8 cellular contexts compared by ENCODE assay signal in the genomic region with DNA sequence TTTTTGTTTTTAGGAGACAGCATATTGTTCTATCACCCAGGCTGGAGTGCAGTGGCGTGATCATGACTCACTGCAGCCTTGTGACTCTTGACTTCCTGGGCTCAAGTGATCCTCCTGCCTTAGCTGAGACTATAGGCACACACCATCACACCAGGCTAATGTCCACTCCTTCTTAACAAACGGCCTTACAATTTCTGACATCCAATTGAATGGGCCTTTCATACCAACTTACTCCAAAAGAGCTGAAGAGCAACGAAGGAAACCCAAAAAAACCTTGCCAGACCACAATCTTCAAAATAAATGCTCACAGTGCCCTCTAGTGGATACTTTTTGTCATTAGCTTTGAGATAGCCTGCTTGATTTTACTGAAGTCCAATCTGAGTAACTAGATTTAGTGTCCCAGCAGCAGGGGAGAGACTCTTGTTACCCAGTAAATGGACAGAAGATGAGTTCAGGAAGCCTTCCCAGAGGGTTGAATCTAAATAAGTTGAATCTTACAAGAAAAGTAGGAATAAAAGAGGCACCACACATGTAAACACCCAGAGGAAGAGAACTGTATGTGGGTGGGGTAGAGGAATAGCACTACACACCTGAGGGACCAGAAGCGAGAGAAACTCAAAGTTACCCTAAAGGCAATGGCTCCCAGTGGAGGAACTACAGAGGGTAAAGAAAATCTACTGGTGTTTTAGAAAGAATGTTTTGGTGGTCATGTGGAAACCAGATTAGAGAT. TPM values are rescaled to one million over a fixed set of nuclear protein-coding genes. Genes with fewer than 3 reads are reported as not detected.
DNase-seq lines count a peak whose midpoint lies in the region; ATAC-seq and TF ChIP-seq lines count a peak whose summit lies in the region.

No MANE protein-coding gene starts in this region.

- H3K9me3 ChIP-seq in BE2C (no peaks in the 10 kb centered on the region), lung (ENCODE audit: control insufficient read depth in 2 of 2, insufficient read depth in 1 of 2, low read length in 1 of 2) (no peaks in the 10 kb centered on the region), transverse colon (no peaks in the 10 kb centered on the region)

- DNase-seq in BE2C (no peak), NCI-H146 (lab: John Stamatoyannopoulos, UW) (peak; percentile 56), SW480 (ENCODE audit: low spot score) (peak; percentile 60), lung (ENCODE audit: low spot score) (peak; percentile 48), transverse colon (peak; percentile 20)

- H3K4me3 Mint-ChIP-seq in dendritic cell treated with granulocyte-macrophage colony-stimulating factor and Interleukin-4, amounts not matched to agents 40 ng/mL and 50 ng/mL, for 4 days = peak overlapping the region; percentile 10

- H3K4me1 ChIP-seq in BE2C (peaks cover 20% of the 10 kb centered on the region), lung (ENCODE audit: control insufficient read depth in 2 of 2, insufficient read depth in 2 of 2, low read length in 2 of 2) (peaks cover 0 to 20% of the 10 kb centered on the region in 2 donors), transverse colon (peaks cover 8 to 54% (median 14%) of the 10 kb centered on the region in 4 donors)

- ATAC-seq in GM18499 (IDR thresholded peaks at IDR 0.05; ENCODE audit: insufficient read depth, unreplicated experiment) (peak; percentile 58), HG02884 (IDR thresholded peaks at IDR 0.05; ENCODE audit: unreplicated experiment) (peak; percentile 71), lung (ENCODE audit: insufficient read depth, low FRiP score) (peak; percentile 89)

- H3K27ac Mint-ChIP-seq in dendritic cell treated with granulocyte-macrophage colony-stimulating factor and Interleukin-4, amounts not matched to agents 40 ng/mL and 50 ng/mL, for 4 days = peak overlapping the region; percentile 82

- no peaks in the 10 kb centered on the region for H3K9me3 Mint-ChIP-seq in dendritic cell treated with granulocyte-macrophage colony-stimulating factor and Interleukin-4, amounts not matched to agents 40 ng/mL and 50 ng/mL, for 4 days

- peak overlapping the region; percentile 50 to 84 for H3K27ac ChIP-seq in lung (ENCODE audit: low read depth in 1 of 2, low read length in 1 of 2)
- peak overlapping the region in 1 of 4 donors; percentile 2 for H3K27ac ChIP-seq in transverse colon

- TF ChIP-seq EP300 in transverse colon (IDR thresholded peaks at IDR 0.05; ENCODE audit: low read depth) = no peak

- intact Hi-C loops in dendritic cell treated with granulocyte-macrophage colony-stimulating factor and Interleukin-4, amounts not matched to agents 40 ng/mL and 50 ng/mL, for 4 days (cut with micrococcal nuclease) = loop anchor here (5.0 kb wide), 1 partner anchor 294 kb away; no protein-coding TSS in a partner anchor
- intact Hi-C loops in transverse colon (cut with DNase I; ENCODE audit: low total_unique reads) = no loop called here

- peak; percentile 77 for TF ChIP-seq CTCF in BE2C (IDR thresholded peaks at IDR 0.05; ENCODE audit: low read depth, low read length)
- peak; percentile 46 for TF ChIP-seq CTCF in lung (IDR thresholded peaks at IDR 0.05; ENCODE audit: control extremely low read depth, extremely low read depth)
- TF ChIP-seq CTCF in transverse colon (IDR thresholded peaks at IDR 0.05) = peak; percentile 63 to 75 (median 70)

- H3K36me3 ChIP-seq in BE2C = peaks cover 80% of the 10 kb centered on the region
- H3K36me3 ChIP-seq in lung (ENCODE audit: control insufficient read depth in 2 of 2, insufficient read depth in 2 of 2, low read length in 2 of 2) = peaks cover 18 to 33% of the 10 kb centered on the region in 2 donors
- H3K36me3 ChIP-seq in transverse colon = peaks cover 0 to 60% (median 19%) of the 10 kb centered on the region in 4 donors

- 41 to 49% methylated on average over 4 of the region's 4 CpGs for WGBS in lung, 2 donors
- 40 to 41% methylated on average over 2 to 4 of the region's 4 CpGs for WGBS in transverse colon (ENCODE audit: low coverage in 1 of 2), 2 donors

- no peaks in the 10 kb centered on the region for H3K27me3 ChIP-seq in BE2C
- no peaks in the 10 kb centered on the region for H3K27me3 ChIP-seq in lung (ENCODE audit: control insufficient read depth, insufficient read depth)
- no peaks in the 10 kb centered on the region for H3K27me3 ChIP-seq in transverse colon

- H3K4me1 Mint-ChIP-seq in dendritic cell treated with granulocyte-macrophage colony-stimulating factor and Interleukin-4, amounts not matched to agents 40 ng/mL and 50 ng/mL, for 4 days (ENCODE audit: low read depth) = peaks cover 42% of the 10 kb centered on the region

- TF ChIP-seq POLR2A in transverse colon (IDR thresholded peaks at IDR 0.05) = no peak

- no peaks in the 10 kb centered on the region for H3K27me3 Mint-ChIP-seq in dendritic cell treated with granulocyte-macrophage colony-stimulating factor and Interleukin-4, amounts not matched to agents 40 ng/mL and 50 ng/mL, for 4 days

- no peak overlapping the region for H3K4me3 ChIP-seq in BE2C (ENCODE audit: low read depth, low read length)
- no peak overlapping the region for H3K4me3 ChIP-seq in lung
- no peak overlapping the region for H3K4me3 ChIP-seq in transverse colon

- peaks cover 88% of the 10 kb centered on the region for H3K36me3 Mint-ChIP-seq in dendritic cell treated with granulocyte-macrophage colony-stimulating factor and Interleukin-4, amounts not matched to agents 40 ng/mL and 50 ng/mL, for 4 days (ENCODE audit: low read depth)

- in situ Hi-C loops in transverse colon (cut with MboI; ENCODE audit: low pct_ligation_motif_present in 1 of 4, low pct_unique_long_range_greater_than_20kb in 1 of 4, low sequenced_read_pairs in 3 of 4) = loop anchor here in 2 of 4 donors (10.0 kb wide), 1 partner anchor 291 kb away; no protein-coding TSS in a partner anchor

RNA-seq across cellular contexts. Expression of a gene that starts 9.3 kb away (rescaled TPM):
- polyA plus RNA-seq in BE2C (2012; ENCODE audit: insufficient read depth, insufficient read length, low read depth) = 95.9 TPM
- total RNA-seq in lung (10 to 100 TPM; 15.0 to 33.0 TPM), transverse colon (100 to 1,000 TPM in 1 of 4 donors, 10 to 100 TPM in 3; 21.3 to 137 (median 48.2) TPM)
- polyA plus RNA-seq in lung = 10 to 100 TPM; 20.0 to 31.1 TPM
